16 cellular contexts compared by ENCODE assay signal in the genomic region with DNA sequence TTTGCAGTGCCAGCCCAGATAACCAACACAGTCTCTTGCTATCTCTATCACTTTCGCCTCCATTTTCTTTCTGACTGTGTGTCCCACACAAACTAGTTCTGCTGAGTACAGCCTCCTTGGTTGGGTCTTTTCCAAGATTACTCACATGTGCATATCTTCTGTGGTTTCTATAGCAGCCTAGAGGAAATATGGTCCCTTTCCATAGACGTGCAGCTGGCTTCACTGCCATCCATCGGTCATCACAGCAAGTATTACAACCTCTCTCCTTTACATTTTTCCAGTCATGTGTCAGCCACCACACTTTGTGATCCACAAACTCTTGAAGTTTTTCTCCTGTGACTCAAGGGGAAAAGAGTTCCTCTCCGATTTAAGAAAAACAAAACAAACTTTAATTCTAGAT.
A peak's percentile ranks its signal among the peaks of the same experiment; 100 is the strongest.
DNase-seq lines count a peak whose midpoint lies in the region; ATAC-seq lines count a peak whose summit lies in the region.
"Had no signal": no experiment of that assay in that cellular context is flagged by ENCODE, and none has a peak within 500 bp of the region (broad histone marks: within the 10 kb centered on the region; RNA-seq: fewer than 3 reads in every experiment).

No MANE protein-coding gene starts in this region.

- H3K4me1 ChIP-seq in trophoblast cell (ENCODE audit: control insufficient read depth in 1 of 2, insufficient read depth in 2 of 2, low read length in 2 of 2): no peaks in the 10 kb centered on the region
- H3K4me1 ChIP-seq: sigmoid colon had no signal

- H3K27ac ChIP-seq in trophoblast cell (ENCODE audit: low read depth, low read length): no peak overlapping the region
- H3K27ac ChIP-seq: esophagus muscularis mucosa, sigmoid colon had no signal

- H3K27me3 Mint-ChIP-seq in effector memory CD8-positive, alpha-beta T cell: no peaks in the 10 kb centered on the region
- H3K27me3 Mint-ChIP-seq: naive B cell, T-helper 17 cell had no signal

- H2BK12ac ChIP-seq in trophoblast cell (ENCODE audit: low read length): no peak overlapping the region

- no peaks in the 10 kb centered on the region for H3K4me1 Mint-ChIP-seq in effector memory CD8-positive, alpha-beta T cell (ENCODE audit: low read depth in 2 of 2)
- H3K4me1 Mint-ChIP-seq: naive B cell, T-helper 17 cell had no signal

- no peak overlapping the region for H2AFZ ChIP-seq in trophoblast cell (ENCODE audit: insufficient read depth, low read length, poor library complexity)

- no peaks in the 10 kb centered on the region for H3K36me3 Mint-ChIP-seq in effector memory CD8-positive, alpha-beta T cell (ENCODE audit: insufficient read depth)
- H3K36me3 Mint-ChIP-seq: CD8-positive, alpha-beta T cell; naive B cell had no signal

- no peak overlapping the region for H3K18ac ChIP-seq in trophoblast cell (ENCODE audit: low read length)

- no peaks in the 10 kb centered on the region for H3K36me3 ChIP-seq in trophoblast cell (ENCODE audit: control insufficient read depth in 1 of 2, insufficient read depth in 2 of 2, low read length in 2 of 2)
- H3K36me3 ChIP-seq: esophagus muscularis mucosa, sigmoid colon had no signal

- H3K9ac ChIP-seq in trophoblast cell (ENCODE audit: low read length): no peak overlapping the region

- H3K9me3 ChIP-seq in trophoblast cell (ENCODE audit: insufficient read depth, low read depth, low read length): peaks cover 1% of the 10 kb centered on the region
- H3K9me3 ChIP-seq: esophagus muscularis mucosa, sigmoid colon had no signal

- no peak overlapping the region for H4K8ac ChIP-seq in trophoblast cell (ENCODE audit: low read depth, low read length)

- WGBS in trophoblast cell (ENCODE audit: extremely low coverage, insufficient coverage, insufficient read length): no CpG with 5 or more reads among the region's 4 CpGs

- no peak overlapping the region for H3K4me3 ChIP-seq in trophoblast cell (ENCODE audit: low read depth, low read length)
- H3K4me3 ChIP-seq: esophagus muscularis mucosa, sigmoid colon had no signal

- H2BK5ac ChIP-seq in trophoblast cell (ENCODE audit: low read depth, low read length, poor library complexity): no peak overlapping the region

- H3K14ac ChIP-seq in trophoblast cell (ENCODE audit: low read length): no peak overlapping the region

- H2BK120ac ChIP-seq in trophoblast cell (ENCODE audit: insufficient read depth, low read length, poor library complexity): no peak overlapping the region

- DNase-seq in ELR (ENCODE audit: low read depth) (peak; percentile 95), RPMI7951 (ENCODE audit: low read depth) (peak; percentile 42), fibroblast of gingiva (ENCODE audit: low read depth) (peak; percentile 79), trophoblast cell (peak; percentile 41 to 68), NCI-H146 treated with DMSO at 0.1 percent for 48 hours (lab: John Stamatoyannopoulos, UW; ENCODE audit: unreplicated experiment) (no peak), HuH-7 (ENCODE audit: low spot score) (no peak)
- DNase-seq in effector memory CD8-positive, alpha-beta T cell: no peak
- DNase-seq: activated CD4-positive, alpha-beta T cell treated with anti-CD3 and anti-CD28 coated beads, Interleukin-2, amount 50 U/mL, for 48 hours; activated gamma-delta T cell treated with Interleukin-2 at 50 U/mL for 16 hours; CD8-positive, alpha-beta T cell; naive B cell; sigmoid colon; substantia nigra; T-helper 17 cell had no signal

- H3K4me3 Mint-ChIP-seq in effector memory CD8-positive, alpha-beta T cell: no peak overlapping the region
- H3K4me3 Mint-ChIP-seq: CD8-positive, alpha-beta T cell; naive B cell; T-helper 17 cell had no signal

- no peaks in the 10 kb centered on the region for H3K79me1 ChIP-seq in trophoblast cell (ENCODE audit: low read length)

- no peak overlapping the region for H3K4me2 ChIP-seq in trophoblast cell (ENCODE audit: low read length)

- ATAC-seq in HG02642 (IDR thresholded peaks at IDR 0.05; ENCODE audit: poor library complexity, unreplicated experiment): no peak
- no peak for ATAC-seq in effector memory CD8-positive, alpha-beta T cell (replicated peaks)
- ATAC-seq: CD8-positive, alpha-beta T cell; T-helper 17 cell had no signal

- no peak overlapping the region for H3K4ac ChIP-seq in trophoblast cell (ENCODE audit: low read depth, low read length)

- H3K27me3 ChIP-seq in trophoblast cell (ENCODE audit: insufficient read depth, low read length): no peaks in the 10 kb centered on the region
- H3K27me3 ChIP-seq: esophagus muscularis mucosa, sigmoid colon had no signal

- H3K27ac Mint-ChIP-seq in effector memory CD8-positive, alpha-beta T cell: no peak overlapping the region
- H3K27ac Mint-ChIP-seq: CD8-positive, alpha-beta T cell; T-helper 17 cell had no signal

- no peak overlapping the region for H3K23ac ChIP-seq in trophoblast cell (ENCODE audit: low read length)

- no peak overlapping the region for H2AK5ac ChIP-seq in trophoblast cell (ENCODE audit: low read length)

- no peak overlapping the region for H4K12ac ChIP-seq in trophoblast cell (ENCODE audit: low read depth, low read length)

- H3K79me2 ChIP-seq in trophoblast cell (ENCODE audit: control insufficient read depth, insufficient read depth, low read length, poor library complexity): no peaks in the 10 kb centered on the region

- peaks cover 2 to 14% of the 10 kb centered on the region in 2 donors for H3K9me3 Mint-ChIP-seq in effector memory CD8-positive, alpha-beta T cell

- no peak overlapping the region for H4K91ac ChIP-seq in trophoblast cell (ENCODE audit: low read depth, low read length)

Comparison
In these comparisons a context has a peak if more than half of its experiments do, and no peak if none do; other contexts are left out.
1. DNase-seq: peak in ELR (single experiment), RPMI7951 (single experiment), fibroblast of gingiva (single experiment) and trophoblast cell (2 of 2); none in NCI-H146 treated with DMSO at 0.1 percent for 48 hours (single experiment), effector memory CD8-positive, alpha-beta T cell (0 of 3) and HuH-7 (single experiment).